In genomic region chr1:153540394-153541361, GRCh38 we compare ENCODE assay signal across 8 cellular contexts. TPM values are rescaled to one million over a fixed set of nuclear protein-coding genes. Genes with fewer than 3 reads are reported as not detected.
DNase-seq lines count a peak whose midpoint lies in the region; FAIRE-seq and TF ChIP-seq lines count a peak whose summit lies in the region.

A gene with protein sequence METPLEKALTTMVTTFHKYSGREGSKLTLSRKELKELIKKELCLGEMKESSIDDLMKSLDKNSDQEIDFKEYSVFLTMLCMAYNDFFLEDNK (minus strand): TSS chr1:153540934. CDS start chr1:153540191, 743 bp downstream.

- DNase-seq in AML-193 (lab: John Stamatoyannopoulos, UW), result peak; percentile 50 to 83
- peak; percentile 87 for DNase-seq in NB4 (ENCODE audit: low read depth)
- peak; percentile 46 for DNase-seq in activated T-cell treated with anti-CD3 and anti-CD28 coated beads for 1 hour (ENCODE audit: low read depth)
- DNase-seq in immature natural killer cell, result peak; percentile 47 to 53 (median 52)
- DNase-seq in prostate gland (ENCODE audit: low spot score), result no peak
- no peak for DNase-seq in NCI-H526 treated with DMSO at 0.1 percent for 48 hours (lab: John Stamatoyannopoulos, UW)
- DNase-seq in GM19239 (ENCODE audit: insufficient read length, low spot score), result no peak

- H3K27ac ChIP-seq in temporal lobe (ENCODE audit: low read depth, low read length) (peak within 1 kb of the TSS; percentile 65), prostate gland (no peak within 1 kb of the TSS)

- peaks cover 74 to 80% of the 10 kb centered on the region in 2 donors for H3K4me1 Mint-ChIP-seq in immature natural killer cell

- H3K36me3 ChIP-seq in prostate gland, result no peaks in the 10 kb centered on the region

- no peaks in the 10 kb centered on the region for H3K27me3 ChIP-seq in prostate gland (replicated peaks; ENCODE audit: insufficient read depth)

- H3K27ac Mint-ChIP-seq in immature natural killer cell, result peak within 1 kb of the TSS; percentile 82 to 98 (median 90)

- 87% methylated on average over 11 of the region's 11 CpGs for WGBS in prostate gland

- H3K36me3 Mint-ChIP-seq in immature natural killer cell, result peaks cover 4 to 28% (median 9%) of the 10 kb centered on the region in 3 donors

- H3K4me3 Mint-ChIP-seq in immature natural killer cell, result peak within 1 kb of the TSS; percentile 50 to 80 (median 68)

- H3K9me3 Mint-ChIP-seq in immature natural killer cell, result no peaks in the 10 kb centered on the region

- no peak within 1 kb of the TSS for H3K4me3 ChIP-seq in NB4 (ENCODE audit: low read depth, low read length)
- H3K4me3 ChIP-seq in prostate gland, result no peak within 1 kb of the TSS

- peaks cover 9 to 15% (median 10%) of the 10 kb centered on the region in 3 donors for H3K27me3 Mint-ChIP-seq in immature natural killer cell (ENCODE audit: low read depth in 3 of 3)

- TF ChIP-seq POLR2A in NB4 (IDR thresholded peaks at IDR 0.05; ENCODE audit: extremely low read depth, insufficient read length) (no peak), prostate gland (IDR thresholded peaks at IDR 0.05) (no peak)

- peaks cover 3% of the 10 kb centered on the region for H3K4me1 ChIP-seq in prostate gland (replicated peaks)

- H3K9me3 ChIP-seq in prostate gland, result no peaks in the 10 kb centered on the region

- no peak for FAIRE-seq in GM19239 (lab: Jason Lieb, UNC)

- TF ChIP-seq CTCF in NB4 (IDR thresholded peaks at IDR 0.05; ENCODE audit: low read depth, low read length) (no peak), prostate gland (IDR thresholded peaks at IDR 0.05) (no peak)

- intact Hi-C loops in prostate gland (cut with DNase I), result no loop called here

RNA-seq across cellular contexts. Expression of the gene that starts here (rescaled TPM):
- under 1 TPM in 1 of 3 donors, not detected in 2; 0.68 TPM for polyA plus RNA-seq in immature natural killer cell
- total RNA-seq in temporal lobe, result not detected
- not detected for total RNA-seq in prostate gland

Comparison
In these comparisons a context has a peak if more than half of its experiments do, and no peak if none do; other contexts are left out.
1. Peak in DNase-seq in immature natural killer cell; RNA of the gene not detected or under 1 TPM.
2. DNase-seq: peak in AML-193 (2 of 2), NB4 (single experiment) and activated T-cell treated with anti-CD3 and anti-CD28 coated beads for 1 hour (single experiment); none in prostate gland (single experiment), NCI-H526 treated with DMSO at 0.1 percent for 48 hours (single experiment) and GM19239 (single experiment).